Comparison of ENCODE assay signal across 15 cellular contexts in genomic region chr3:136899622-136900158, GRCh38. TPM values are rescaled to one million over a fixed set of nuclear protein-coding genes. Genes with fewer than 3 reads are reported as not detected.
DNase-seq lines count a peak whose midpoint lies in the region; ATAC-seq and TF ChIP-seq lines count a peak whose summit lies in the region.
"Had no signal": no experiment of that assay in that cellular context is flagged by ENCODE, and none has a peak within 500 bp of the region (broad histone marks: within the 10 kb centered on the region; RNA-seq: fewer than 3 reads in every experiment).

No MANE protein-coding gene starts in this region.

- H3K4me1 Mint-ChIP-seq in activated CD8-positive, alpha-beta memory T cell treated with anti-CD3 and anti-CD28 coated beads, Interleukin-2, amount 10 ng/mL, durations not matched to agents 7 days and 5 days: peaks cover 35% of the 10 kb centered on the region
- H3K4me1 Mint-ChIP-seq in central memory CD8-positive, alpha-beta T cell: peaks cover 66% of the 10 kb centered on the region
- peaks cover 55% of the 10 kb centered on the region for H3K4me1 Mint-ChIP-seq in stimulated activated effector memory CD8-positive, alpha-beta T cell treated with anti-CD3 and anti-CD28 coated beads, Interleukin-12 subunit alpha, Interleukin-12 subunit beta, amount 100 ng/mL, for 72 hours

- DNase-seq in activated CD8-positive, alpha-beta memory T cell treated with anti-CD3 and anti-CD28 coated beads, Interleukin-2, amount 10 ng/mL, durations not matched to agents 7 days and 5 days: no peak
- DNase-seq in activated CD8-positive, alpha-beta memory T cell treated with anti-CD3 and anti-CD28 coated beads for 24 hours: no peak
- no peak for DNase-seq in central memory CD8-positive, alpha-beta T cell (ENCODE audit: low spot score in 2 of 2)
- DNase-seq in stimulated activated effector memory CD8-positive, alpha-beta T cell treated with anti-CD3 and anti-CD28 coated beads, Interleukin-12 subunit alpha, Interleukin-12 subunit beta, amount 100 ng/mL, for 72 hours (ENCODE audit: low spot score in 2 of 2): no peak
- DNase-seq in ovary (no peak), cardiac septum (ENCODE audit: low spot score) (no peak), NCI-H2171 (lab: John Stamatoyannopoulos, UW) (no peak)
- DNase-seq: caudate nucleus, GF-D8, NCI-H1436 treated with DMSO at 0.1 percent for 48 hours, thyroid gland had no signal

- TF ChIP-seq CTCF in SU-DHL-6 (IDR thresholded peaks at IDR 0.05; ENCODE audit: insufficient read depth, low read length, poor library complexity, severe bottlenecking) (no peak), ovary (IDR thresholded peaks at IDR 0.05) (no peak)

- H3K27ac ChIP-seq in SU-DHL-6 (ENCODE audit: low read depth, low read length): peak overlapping the region; percentile 85
- no peak overlapping the region for H3K27ac ChIP-seq in ovary
- H3K27ac ChIP-seq: HL-60, thyroid gland had no signal

- H3K36me3 ChIP-seq in SU-DHL-6 (ENCODE audit: low read length): peaks cover 15% of the 10 kb centered on the region
- H3K36me3 ChIP-seq in ovary: no peaks in the 10 kb centered on the region
- H3K36me3 ChIP-seq: thyroid gland had no signal

- peaks cover 60% of the 10 kb centered on the region for H3K36me3 Mint-ChIP-seq in activated CD8-positive, alpha-beta memory T cell treated with anti-CD3 and anti-CD28 coated beads, Interleukin-2, amount 10 ng/mL, durations not matched to agents 7 days and 5 days
- peaks cover 4% of the 10 kb centered on the region for H3K36me3 Mint-ChIP-seq in central memory CD8-positive, alpha-beta T cell (ENCODE audit: insufficient read depth)
- H3K36me3 Mint-ChIP-seq in stimulated activated effector memory CD8-positive, alpha-beta T cell treated with anti-CD3 and anti-CD28 coated beads, Interleukin-12 subunit alpha, Interleukin-12 subunit beta, amount 100 ng/mL, for 72 hours: peaks cover 10% of the 10 kb centered on the region

- H3K4me3 ChIP-seq in SU-DHL-6 (ENCODE audit: insufficient read depth, low read length, poor library complexity, severe bottlenecking) (peak overlapping the region; percentile 18), ovary (no peak overlapping the region)
- H3K4me3 ChIP-seq: thyroid gland had no signal

- CTCF ChIA-PET in activated CD8-positive, alpha-beta memory T cell treated with anti-CD3 and anti-CD28 coated beads, Interleukin-2, amount 10 ng/mL, durations not matched to agents 7 days and 5 days (lab: Charles Lee): interaction anchor here (2.2 kb wide), 1 partner anchor 10 kb away, joined by 6 read pairs; no protein-coding TSS in a partner anchor

- ATAC-seq in activated CD8-positive, alpha-beta memory T cell treated with anti-CD3 and anti-CD28 coated beads, Interleukin-2, amount 10 ng/mL, durations not matched to agents 7 days and 5 days: no peak
- ATAC-seq in central memory CD8-positive, alpha-beta T cell (replicated peaks; ENCODE audit: extremely low read depth, poor library complexity, severe bottlenecking): peak; percentile 60
- ATAC-seq in stimulated activated effector memory CD8-positive, alpha-beta T cell treated with anti-CD3 and anti-CD28 coated beads, Interleukin-12 subunit alpha, Interleukin-12 subunit beta, amount 100 ng/mL, for 72 hours: peak; percentile 71
- ATAC-seq: sciatic nerve, SK-N-SH treated with all-trans-retinoic acid at 6 μM for 48 hours had no signal

- TF ChIP-seq POLR2A in ovary (IDR thresholded peaks at IDR 0.05): no peak

- peaks cover 22% of the 10 kb centered on the region for H3K9me3 Mint-ChIP-seq in activated CD8-positive, alpha-beta memory T cell treated with anti-CD3 and anti-CD28 coated beads, Interleukin-2, amount 10 ng/mL, durations not matched to agents 7 days and 5 days (ENCODE audit: low read depth)
- peaks cover 5% of the 10 kb centered on the region for H3K9me3 Mint-ChIP-seq in central memory CD8-positive, alpha-beta T cell
- peaks cover 9% of the 10 kb centered on the region for H3K9me3 Mint-ChIP-seq in stimulated activated effector memory CD8-positive, alpha-beta T cell treated with anti-CD3 and anti-CD28 coated beads, Interleukin-12 subunit alpha, Interleukin-12 subunit beta, amount 100 ng/mL, for 72 hours

- H3K27me3 ChIP-seq in SU-DHL-6 (ENCODE audit: low read length) (no peaks in the 10 kb centered on the region), ovary (no peaks in the 10 kb centered on the region)
- H3K27me3 ChIP-seq: thyroid gland had no signal

- no peak overlapping the region for H3K4me3 Mint-ChIP-seq in activated CD8-positive, alpha-beta memory T cell treated with anti-CD3 and anti-CD28 coated beads, Interleukin-2, amount 10 ng/mL, durations not matched to agents 7 days and 5 days
- peak overlapping the region; percentile 58 for H3K4me3 Mint-ChIP-seq in central memory CD8-positive, alpha-beta T cell
- peak overlapping the region; percentile 15 for H3K4me3 Mint-ChIP-seq in stimulated activated effector memory CD8-positive, alpha-beta T cell treated with anti-CD3 and anti-CD28 coated beads, Interleukin-12 subunit alpha, Interleukin-12 subunit beta, amount 100 ng/mL, for 72 hours

- no peaks in the 10 kb centered on the region for H3K27me3 Mint-ChIP-seq in activated CD8-positive, alpha-beta memory T cell treated with anti-CD3 and anti-CD28 coated beads, Interleukin-2, amount 10 ng/mL, durations not matched to agents 7 days and 5 days
- no peaks in the 10 kb centered on the region for H3K27me3 Mint-ChIP-seq in central memory CD8-positive, alpha-beta T cell

- no peak for TF ChIP-seq EP300 in ovary (IDR thresholded peaks at IDR 0.05)

- H3K79me2 ChIP-seq in SU-DHL-6 (ENCODE audit: insufficient read depth, low read length): peaks cover 98% of the 10 kb centered on the region

- peak overlapping the region; percentile 55 for H3K27ac Mint-ChIP-seq in activated CD8-positive, alpha-beta memory T cell treated with anti-CD3 and anti-CD28 coated beads, Interleukin-2, amount 10 ng/mL, durations not matched to agents 7 days and 5 days
- peak overlapping the region; percentile 86 for H3K27ac Mint-ChIP-seq in central memory CD8-positive, alpha-beta T cell (ENCODE audit: low read depth)
- peak overlapping the region; percentile 16 for H3K27ac Mint-ChIP-seq in stimulated activated effector memory CD8-positive, alpha-beta T cell treated with anti-CD3 and anti-CD28 coated beads, Interleukin-12 subunit alpha, Interleukin-12 subunit beta, amount 100 ng/mL, for 72 hours

- H3K9ac ChIP-seq in SU-DHL-6 (ENCODE audit: low read length): peak overlapping the region; percentile 4; the same call in 1 of the 2 replicates

- H3K4me1 ChIP-seq in ovary (ENCODE audit: insufficient read depth): no peaks in the 10 kb centered on the region

- 91 to 94% (median 93%) methylated on average over 2 of the region's 2 CpGs for WGBS in ovary, 3 donors

- H3K9me3 ChIP-seq in SU-DHL-6 (ENCODE audit: insufficient read depth, low read length) (peaks cover 9% of the 10 kb centered on the region; the same call in 1 of the 2 replicates), ovary (no peaks in the 10 kb centered on the region)
- H3K9me3 ChIP-seq: thyroid gland had no signal

- peak overlapping the region; percentile 74 for H3K4me2 ChIP-seq in SU-DHL-6 (ENCODE audit: low read depth, low read length, poor library complexity, severe bottlenecking)

- H2AFZ ChIP-seq in SU-DHL-6 (ENCODE audit: low read depth, low read length, severe bottlenecking): no peak overlapping the region

- peaks cover 55% of the 10 kb centered on the region for H3F3A ChIP-seq in SU-DHL-6 (ENCODE audit: insufficient read depth)

- no peaks in the 10 kb centered on the region for H3K9me2 ChIP-seq in SU-DHL-6 (replicated peaks; ENCODE audit: insufficient read depth, low read length)

- intact Hi-C loops in ovary (cut with DNase I): no loop called here
- intact Hi-C loops in cardiac septum (cut with DNase I): no loop called here

- 0 out of 2 replicates have a peak, but pooled peaks cover 3% of the 10 kb centered on the region for H4K20me1 ChIP-seq in SU-DHL-6 (ENCODE audit: low read depth, low read length)

RNA-seq across cellular contexts. Expression of gene NCK1, which starts 37.7 kb away (rescaled TPM):
- 10 to 100 TPM; 37.1 to 37.4 TPM for total RNA-seq in activated CD8-positive, alpha-beta memory T cell treated with anti-CD3 and anti-CD28 coated beads, Interleukin-2, amount 10 ng/mL, durations not matched to agents 7 days and 5 days
- 10 to 100 TPM; 35.8 to 49.4 (median 36.2) TPM for total RNA-seq in ovary
- 10 to 100 TPM; 27.6 TPM for polyA plus RNA-seq in ovary
- total RNA-seq in cardiac septum: 22.1 TPM

RNA-seq across cellular contexts. Expression of gene IL20RB, which starts 58.1 kb away (rescaled TPM):
- total RNA-seq in activated CD8-positive, alpha-beta memory T cell treated with anti-CD3 and anti-CD28 coated beads, Interleukin-2, amount 10 ng/mL, durations not matched to agents 7 days and 5 days: 1 to 10 TPM; 1.5 to 1.7 TPM
- total RNA-seq in ovary (1 to 10 TPM in 3 of 7 donors, under 1 TPM in 4; 0.35 to 1.7 (median 0.60) TPM), cardiac septum (0.70 TPM)
- under 1 TPM; 0.39 to 0.82 TPM for polyA plus RNA-seq in ovary

Comparison
In these comparisons a context has a peak if more than half of its experiments do, and no peak if none do; other contexts are left out.
1. H3K27ac Mint-ChIP-seq: peak in every context shown above with its lines; median percentile 86 in central memory CD8-positive, alpha-beta T cell; 55 in activated CD8-positive, alpha-beta memory T cell treated with anti-CD3 and anti-CD28 coated beads, Interleukin-2, amount 10 ng/mL, durations not matched to agents 7 days and 5 days; 16 in stimulated activated effector memory CD8-positive, alpha-beta T cell treated with anti-CD3 and anti-CD28 coated beads, Interleukin-12 subunit alpha, Interleukin-12 subunit beta, amount 100 ng/mL, for 72 hours.